8 cellular contexts compared by ENCODE assay signal in the genomic region with DNA sequence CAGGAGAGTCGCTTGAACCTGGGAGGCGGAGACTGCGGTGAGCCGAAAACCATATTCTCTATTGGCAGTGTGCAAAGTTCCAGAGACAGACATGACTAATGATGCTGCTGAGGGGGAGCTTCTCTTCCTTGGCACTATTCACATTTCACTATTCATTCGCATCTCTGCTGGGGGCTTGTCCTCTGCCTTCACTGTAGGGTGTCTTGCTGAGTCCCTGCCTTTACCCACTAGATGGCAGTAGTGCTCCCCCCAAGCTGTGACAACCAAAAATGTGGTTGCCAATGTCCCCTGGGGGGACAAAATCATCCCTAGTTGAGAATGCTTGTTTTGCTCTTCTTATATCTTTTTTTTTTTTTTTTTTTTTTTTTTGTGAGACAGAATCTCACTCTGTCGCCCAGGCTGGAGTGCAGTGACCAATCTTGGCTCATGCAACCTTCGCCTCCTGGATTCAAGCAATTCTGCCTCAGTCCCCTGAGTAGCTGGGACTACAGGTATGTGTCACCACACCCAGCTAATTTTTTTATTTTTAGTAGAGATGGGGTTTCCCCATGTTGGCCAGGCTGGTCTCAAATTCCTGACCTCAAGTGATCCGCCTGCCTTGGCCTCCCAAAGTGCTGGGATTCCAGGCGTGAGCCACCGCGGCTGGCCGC. TPM values are rescaled to one million over a fixed set of nuclear protein-coding genes. Genes with fewer than 3 reads are reported as not detected.
A peak's percentile ranks its signal among the peaks of the same experiment; 100 is the strongest.
DNase-seq lines count a peak whose midpoint lies in the region; ATAC-seq and TF ChIP-seq lines count a peak whose summit lies in the region.
"Not testable (repeated sequence)": the region's sequence is repeated elsewhere in the genome, so short reads cannot be mapped to it uniquely, and the experiment has no call there.

No MANE protein-coding gene starts in this region.

- peak; percentile 86 for TF ChIP-seq CTCF in activated CD8-positive, alpha-beta T cell treated with anti-CD3 and anti-CD28 coated beads for 36 hours (IDR thresholded peaks at IDR 0.05)
- TF ChIP-seq CTCF in right lobe of liver (IDR thresholded peaks at IDR 0.05) = peak; percentile 70 to 78 (median 74)

- H3K9me3 Mint-ChIP-seq in activated CD8-positive, alpha-beta T cell treated with anti-CD3 and anti-CD28 coated beads for 36 hours = not testable (repeated sequence)

- not testable (repeated sequence) for TF ChIP-seq POLR2A in right lobe of liver (IDR thresholded peaks at IDR 0.05)

- 82% methylated on average over 8 of the region's 12 CpGs for WGBS in right lobe of liver (ENCODE audit: insufficient coverage, low coverage, low lambda C conversion rate, missing lambda C conversion rate)

- POLR2A ChIA-PET in activated CD8-positive, alpha-beta T cell treated with anti-CD3 and anti-CD28 coated beads for 36 hours (lab: Charles Lee) = interaction anchor here (0.7 kb wide), 1 partner anchor 899 kb away, joined by 3 read pairs; no protein-coding TSS in a partner anchor

- H3K36me3 ChIP-seq in NT2/D1 (ENCODE audit: insufficient read depth, insufficient read length, low read length) (peaks cover 24% of the 10 kb centered on the region), right lobe of liver (peaks cover 0 to 33% (median 22%) of the 10 kb centered on the region in 4 donors)

- H3K9me3 ChIP-seq in NT2/D1 (ENCODE audit: insufficient read depth, low read length); right lobe of liver: not testable (repeated sequence)

- H3K4me1 Mint-ChIP-seq in activated CD8-positive, alpha-beta T cell treated with anti-CD3 and anti-CD28 coated beads for 36 hours (ENCODE audit: low read depth) = peaks cover 14% of the 10 kb centered on the region

- CTCF ChIA-PET in activated CD8-positive, alpha-beta T cell treated with anti-CD3 and anti-CD28 coated beads for 36 hours (lab: Charles Lee) = interaction anchor here (0.6 to 3.5 kb wide), 27 partner anchors 9 to 337 kb away, joined by 3 to 34 read pairs (median 4); no protein-coding TSS in a partner anchor

- DNase-seq in C1 segment of cervical spinal cord (lab: John Stamatoyannopoulos, UW) (peak in 12 of 14 donors; percentile 13 to 83 (median 42)), NT2/D1 (ENCODE audit: low read depth, low spot score) (peak; percentile 86), ecto neural progenitor cell (ENCODE audit: low spot score) (peak; percentile 71)
- peak; percentile 78 for DNase-seq in Jurkat, Clone E6-1 (ENCODE audit: low read depth, low spot score)
- DNase-seq in activated CD8-positive, alpha-beta T cell treated with anti-CD3 and anti-CD28 coated beads for 36 hours = peak; percentile 73
- not testable (repeated sequence) for DNase-seq in right lobe of liver
- peak; percentile 31 to 57 for DNase-seq in stimulated activated CD4-positive, alpha-beta T cell treated with anti-CD3 and anti-CD28 coated beads, Interleukin-4, amount 100 ng/mL, for 4 hours

- not testable (repeated sequence) for H3K4me1 ChIP-seq in NT2/D1 (ENCODE audit: insufficient read depth, insufficient read length); right lobe of liver

- H3K27ac ChIP-seq in right lobe of liver = not testable (repeated sequence)

- not testable (repeated sequence) for H3K9ac ChIP-seq in NT2/D1 (ENCODE audit: insufficient read length, low read depth)

- not testable (repeated sequence) for H3K27ac Mint-ChIP-seq in activated CD8-positive, alpha-beta T cell treated with anti-CD3 and anti-CD28 coated beads for 36 hours

- not testable (repeated sequence) for H3K4me3 ChIP-seq in Jurkat, Clone E6-1 (ENCODE audit: low read length); NT2/D1 (ENCODE audit: insufficient read length, low read depth); right lobe of liver

- H3K27me3 Mint-ChIP-seq in activated CD8-positive, alpha-beta T cell treated with anti-CD3 and anti-CD28 coated beads for 36 hours = not testable (repeated sequence)

- peaks cover 21% of the 10 kb centered on the region for H3K36me3 Mint-ChIP-seq in activated CD8-positive, alpha-beta T cell treated with anti-CD3 and anti-CD28 coated beads for 36 hours (ENCODE audit: low read depth)

- not testable (repeated sequence) for H3K27me3 ChIP-seq in NT2/D1 (ENCODE audit: insufficient read depth, insufficient read length); right lobe of liver

- H3K4me3 Mint-ChIP-seq in activated CD8-positive, alpha-beta T cell treated with anti-CD3 and anti-CD28 coated beads for 36 hours = not testable (repeated sequence)

- ATAC-seq in GM19438 (IDR thresholded peaks at IDR 0.05; ENCODE audit: low read depth, unreplicated experiment) = peak; percentile 79
- peak; percentile 84 for ATAC-seq in activated CD8-positive, alpha-beta T cell treated with anti-CD3 and anti-CD28 coated beads for 36 hours
- ATAC-seq in right lobe of liver = peak; percentile 83 to 90 (median 88)

- intact Hi-C loops in activated CD8-positive, alpha-beta T cell treated with anti-CD3 and anti-CD28 coated beads for 36 hours (cut with micrococcal nuclease); right lobe of liver (cut with DNase I): not testable (repeated sequence)

RNA-seq across cellular contexts. Expression of gene TNRC18, which starts 57.5 kb away (rescaled TPM):
- 41.2 TPM for polyA plus RNA-seq in Jurkat, Clone E6-1 (2012; ENCODE audit: insufficient read depth, insufficient read length)
- 10 to 100 TPM; 43.8 to 44.2 TPM for total RNA-seq in activated CD8-positive, alpha-beta T cell treated with anti-CD3 and anti-CD28 coated beads for 36 hours
- 10 to 100 TPM; 27.0 to 36.9 (median 30.5) TPM for total RNA-seq in right lobe of liver
